30 cellular contexts compared by ENCODE assay signal in genomic region chr6:114125597-114125996, GRCh38.
"Had no signal": no experiment of that assay in that cellular context is flagged by ENCODE, and none has a peak within 500 bp of the region (broad histone marks: within the 10 kb centered on the region; RNA-seq: fewer than 3 reads in every experiment).

No MANE protein-coding gene starts in this region.

- ATAC-seq: activated CD4-positive, alpha-beta T cell treated with anti-CD3 and anti-CD28 coated beads for 36 hours; activated CD4-positive, CD25-positive, alpha-beta regulatory T cell treated with anti-CD3 and anti-CD28 coated beads, Interleukin-2, amount 50 U/mL, for 24 hours; activated CD8-positive, alpha-beta memory T cell treated with anti-CD3 and anti-CD28 coated beads, Interleukin-2, amount 10 ng/mL, durations not matched to agents 7 days and 5 days; activated CD8-positive, alpha-beta T cell treated with anti-CD3 and anti-CD28 coated beads, Interleukin-2, amount 10 ng/mL, durations not matched to agents 7 days and 5 days; activated naive CD8-positive, alpha-beta T cell treated with anti-CD3 and anti-CD28 coated beads, Interleukin-2, amount 50 U/mL, for 24 hours; WTC11 had no signal

- DNase-seq: activated CD4-positive, alpha-beta memory T cell treated with anti-CD3 and anti-CD28 coated beads, Interleukin-2, amount 10 ng/mL, durations not matched to agents 7 days and 5 days; activated CD4-positive, alpha-beta T cell treated with anti-CD3 and anti-CD28 coated beads for 1 hour; activated CD4-positive, alpha-beta T cell treated with anti-CD3 and anti-CD28 coated beads for 36 hours; activated CD4-positive, alpha-beta T cell treated with anti-CD3 and anti-CD28 coated beads for 48 hours; activated CD4-positive, alpha-beta T cell treated with anti-CD3 and anti-CD28 coated beads, Interleukin-2, amount 10 ng/mL, durations not matched to agents 7 days and 5 days; activated CD4-positive, alpha-beta T cell treated with anti-CD3 and anti-CD28 coated beads, Interleukin-2, amount 50 U/mL, for 48 hours; activated CD4-positive, CD25-positive, alpha-beta regulatory T cell; activated CD8-positive, alpha-beta memory T cell treated with anti-CD3 and anti-CD28 coated beads for 24 hours; activated CD8-positive, alpha-beta memory T cell treated with anti-CD3 and anti-CD28 coated beads, Interleukin-2, amount 10 ng/mL, durations not matched to agents 7 days and 5 days; activated CD8-positive, alpha-beta memory T cell treated with anti-CD3 and anti-CD28 coated beads, Interleukin-2, amount 50 U/mL, for 48 hours; activated CD8-positive, alpha-beta T cell treated with anti-CD3 and anti-CD28 coated beads, Interleukin-2, amount 10 ng/mL, durations not matched to agents 7 days and 5 days; activated effector memory CD4-positive, alpha-beta T cell treated with Interleukin-2 at 50 U/mL for 16 hours; activated gamma-delta T cell; activated naive CD4-positive, alpha-beta T cell treated with anti-CD3 and anti-CD28 coated beads, Interleukin-2, amount 10 ng/mL, durations not matched to agents 7 days and 5 days; activated naive CD4-positive, alpha-beta T cell treated with Interleukin-2 at 50 U/mL for 16 hours; activated naive CD8-positive, alpha-beta T cell treated with anti-CD3 and anti-CD28 coated beads, Interleukin-2, amount 10 ng/mL, durations not matched to agents 7 days and 5 days; activated naive CD8-positive, alpha-beta T cell treated with anti-CD3 and anti-CD28 coated beads, Interleukin-2, amount 50 U/mL, for 24 hours; activated T-cell treated with anti-CD3 and anti-CD28 coated beads, Interleukin-2, amount 50 U/mL, for 24 hours; activated T-cell treated with anti-CD3 and anti-CD28 coated beads, Interleukin-2, amount 50 U/mL, for 48 hours; amygdala; anterior cingulate cortex; caudate nucleus; cerebellar nuclear complex; T-helper 2 cell; T-helper 9 cell; WERI-Rb-1 had no signal

- H3K4me1 ChIP-seq: ascending aorta had no signal

- H3K4me3 ChIP-seq: ascending aorta, cardiac muscle cell had no signal

- H3K27me3 ChIP-seq: ascending aorta, cardiac muscle cell had no signal

- H3K36me3 ChIP-seq: ascending aorta, cardiac muscle cell, WERI-Rb-1 had no signal

- H3K27ac ChIP-seq: ascending aorta, cardiac muscle cell, WERI-Rb-1 had no signal
